9 cellular contexts compared by ENCODE assay signal in genomic region chr21:35257413-35257812, GRCh38.
DNase-seq lines count a peak whose midpoint lies in the region; ATAC-seq and TF ChIP-seq lines count a peak whose summit lies in the region.
"Had no signal": no experiment of that assay in that cellular context is flagged by ENCODE, and none has a peak within 500 bp of the region (broad histone marks: within the 10 kb centered on the region; RNA-seq: fewer than 3 reads in every experiment).

No MANE protein-coding gene starts in this region.

- peak overlapping the region; percentile 80 for H3K4me2 ChIP-seq in smooth muscle cell

- ATAC-seq in GM21786 (IDR thresholded peaks at IDR 0.05; ENCODE audit: unreplicated experiment) (no peak), GM18517 (IDR thresholded peaks at IDR 0.05; ENCODE audit: unreplicated experiment) (no peak)

- H3K4me1 Mint-ChIP-seq in glutamatergic neuron (ENCODE audit: low read depth, unreplicated experiment), result peaks cover 17% of the 10 kb centered on the region

- no peak overlapping the region for H3K4me3 Mint-ChIP-seq in glutamatergic neuron (ENCODE audit: unreplicated experiment)
- H3K4me3 Mint-ChIP-seq: stimulated activated naive CD8-positive, alpha-beta T cell treated with anti-CD3 and anti-CD28 coated beads, Interleukin-15, Interleukin-2, amounts not matched to agents 100 ng/mL and 50 ng/mL, for 24 hours had no signal

- H3K27me3 Mint-ChIP-seq in glutamatergic neuron (ENCODE audit: unreplicated experiment), result no peaks in the 10 kb centered on the region
- H3K27me3 Mint-ChIP-seq: stimulated activated naive CD8-positive, alpha-beta T cell treated with anti-CD3 and anti-CD28 coated beads, Interleukin-15, Interleukin-2, amounts not matched to agents 100 ng/mL and 50 ng/mL, for 24 hours had no signal

- WGBS in smooth muscle cell (ENCODE audit: low lambda C conversion rate), result 24% methylated on average over 2 of the region's 2 CpGs

- no peaks in the 10 kb centered on the region for H4K20me1 ChIP-seq in smooth muscle cell (ENCODE audit: low read depth)

- DNase-seq in HPDE6-E6E7 (ENCODE audit: extremely low spot score) (peak; percentile 49), SHP77 (lab: John Stamatoyannopoulos, UW) (peak; percentile 19 to 44), glutamatergic neuron (no peak), smooth muscle cell (lab: John Stamatoyannopoulos, UW; ENCODE audit: unreplicated experiment) (no peak), KBM-7 (no peak), CD1c-positive myeloid dendritic cell (ENCODE audit: extremely low spot score) (no peak)

- peak overlapping the region; percentile 98 for H3K27ac ChIP-seq in smooth muscle cell (ENCODE audit: low read depth)

- H3K4me3 ChIP-seq in smooth muscle cell, result no peak overlapping the region

- no peaks in the 10 kb centered on the region for H3K27me3 ChIP-seq in smooth muscle cell (ENCODE audit: low read depth)

- peak overlapping the region; percentile 82 for H3K9ac ChIP-seq in smooth muscle cell (ENCODE audit: low read depth)

- H3F3A ChIP-seq in smooth muscle cell (ENCODE audit: low read depth), result peaks cover 27% of the 10 kb centered on the region

- TF ChIP-seq CTCF in glutamatergic neuron (IDR thresholded peaks at IDR 0.05; ENCODE audit: partially characterized antibody, unreplicated experiment), result no peak
- TF ChIP-seq CTCF in smooth muscle cell (IDR thresholded peaks at IDR 0.05; ENCODE audit: borderline replicate concordance, insufficient read depth, poor library complexity, severe bottlenecking), result no peak

- H3K27ac Mint-ChIP-seq in glutamatergic neuron (ENCODE audit: unreplicated experiment), result peak overlapping the region; percentile 54
- H3K27ac Mint-ChIP-seq: stimulated activated naive CD8-positive, alpha-beta T cell treated with anti-CD3 and anti-CD28 coated beads, Interleukin-15, Interleukin-2, amounts not matched to agents 100 ng/mL and 50 ng/mL, for 24 hours had no signal

- H3K36me3 ChIP-seq in smooth muscle cell (ENCODE audit: low read depth), result no peaks in the 10 kb centered on the region

- peaks cover 41% of the 10 kb centered on the region for H3K4me1 ChIP-seq in smooth muscle cell (ENCODE audit: low read depth)

- H3K79me2 ChIP-seq in smooth muscle cell (ENCODE audit: low read depth), result no peaks in the 10 kb centered on the region

- H3K9me3 Mint-ChIP-seq in glutamatergic neuron (ENCODE audit: unreplicated experiment), result no peaks in the 10 kb centered on the region
- H3K9me3 Mint-ChIP-seq: stimulated activated naive CD8-positive, alpha-beta T cell treated with anti-CD3 and anti-CD28 coated beads, Interleukin-15, Interleukin-2, amounts not matched to agents 100 ng/mL and 50 ng/mL, for 24 hours had no signal

- in situ Hi-C loops in KBM-7 (cut with MboI; ENCODE audit: low pct_unique_long_range_greater_than_20kb, low sequenced_read_pairs), result no loop called here

- H3K36me3 Mint-ChIP-seq in glutamatergic neuron (ENCODE audit: unreplicated experiment), result no peaks in the 10 kb centered on the region

- H2AFZ ChIP-seq in smooth muscle cell (ENCODE audit: low read depth), result peak overlapping the region; percentile 3

- H3K9me3 ChIP-seq in smooth muscle cell (replicated peaks; ENCODE audit: low read depth), result no peaks in the 10 kb centered on the region

Comparison
In these comparisons a context has a peak if more than half of its experiments do, and no peak if none do; other contexts are left out.
1. DNase-seq: peak in HPDE6-E6E7 (single experiment) and SHP77 (2 of 2); none in glutamatergic neuron (single experiment), smooth muscle cell (single experiment), KBM-7 (single experiment) and CD1c-positive myeloid dendritic cell (single experiment).